21 cellular contexts compared by ENCODE assay signal in the genomic region with DNA sequence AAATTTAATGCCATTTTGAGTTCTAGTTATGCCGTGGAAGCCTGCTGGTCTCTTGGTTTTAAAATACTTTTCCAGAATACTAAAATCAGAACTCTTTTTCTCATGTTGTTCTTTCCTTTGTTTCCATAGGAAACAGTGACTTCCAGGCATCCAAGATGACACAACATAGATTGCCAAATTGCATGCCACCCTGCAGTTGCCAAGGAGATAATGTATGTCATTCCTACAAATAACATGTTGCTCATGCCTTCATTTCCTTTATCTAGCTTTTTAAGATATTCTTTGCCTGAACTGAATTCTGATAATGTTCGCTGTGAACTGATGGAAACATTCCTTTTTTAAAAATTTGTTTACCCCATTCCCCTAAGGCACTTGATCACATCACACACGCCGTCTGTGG. TPM values are rescaled to one million over a fixed set of nuclear protein-coding genes. Genes with fewer than 3 reads are reported as not detected.
DNase-seq lines count a peak whose midpoint lies in the region; ATAC-seq, FAIRE-seq and TF ChIP-seq lines count a peak whose summit lies in the region.
"Had no signal": no experiment of that assay in that cellular context is flagged by ENCODE, and none has a peak within 500 bp of the region (broad histone marks: within the 10 kb centered on the region; RNA-seq: fewer than 3 reads in every experiment).

No MANE protein-coding gene starts in this region.

- H3K36me3 Mint-ChIP-seq in activated T-helper 2 cell treated with anti-CD3 and anti-CD28 coated beads, Interferon-gamma antibody, Interleukin-2, Interleukin-4, amounts not matched to agents 10 μg/mL and 5 μg/mL and 100 μg/mL, durations not matched to agents 14 hours and 24 hours and 36 hours (ENCODE audit: low read depth): no peaks in the 10 kb centered on the region
- H3K36me3 Mint-ChIP-seq in natural killer cell treated with Interleukin-12 subunit alpha and Interleukin-12 subunit beta and Interleukin-15 and Interleukin-18, amount 100 ng/mL, for 72 hours: no peaks in the 10 kb centered on the region
- H3K36me3 Mint-ChIP-seq: activated naive CD4-positive, alpha-beta T cell treated with anti-CD3 and anti-CD28 coated beads, Interleukin-2, amount 10 ng/mL, durations not matched to agents 7 days and 5 days; stimulated activated memory B cell treated with anti-CD40 and anti-IgM and Interleukin-4, amounts not matched to agents 10 μg/mL and 1 μg/mL and 100 μg/mL, for 72 hours had no signal

- peak overlapping the region; percentile 44 for H3K27ac ChIP-seq in left ventricle myocardium inferior (replicated peaks)
- H3K27ac ChIP-seq: left lung, spleen had no signal

- no peaks in the 10 kb centered on the region for H3K27me3 Mint-ChIP-seq in activated T-helper 2 cell treated with anti-CD3 and anti-CD28 coated beads, Interferon-gamma antibody, Interleukin-2, Interleukin-4, amounts not matched to agents 10 μg/mL and 5 μg/mL and 100 μg/mL, durations not matched to agents 14 hours and 24 hours and 36 hours (ENCODE audit: low read depth)
- peaks cover 19 to 25% of the 10 kb centered on the region in 2 donors for H3K27me3 Mint-ChIP-seq in natural killer cell treated with Interleukin-12 subunit alpha and Interleukin-12 subunit beta and Interleukin-15 and Interleukin-18, amount 100 ng/mL, for 72 hours
- H3K27me3 Mint-ChIP-seq: activated CD4-positive, alpha-beta T cell treated with anti-CD3 and anti-CD28 coated beads, Interleukin-2, amount 10 ng/mL, durations not matched to agents 24 days and 14 days; activated naive CD4-positive, alpha-beta T cell treated with anti-CD3 and anti-CD28 coated beads, Interleukin-2, amount 10 ng/mL, durations not matched to agents 7 days and 5 days; stimulated activated memory B cell treated with anti-CD40 and anti-IgM and Interleukin-4, amounts not matched to agents 10 μg/mL and 1 μg/mL and 100 μg/mL, for 72 hours had no signal

- H3K4me1 Mint-ChIP-seq in activated T-helper 2 cell treated with anti-CD3 and anti-CD28 coated beads, Interferon-gamma antibody, Interleukin-2, Interleukin-4, amounts not matched to agents 10 μg/mL and 5 μg/mL and 100 μg/mL, durations not matched to agents 14 hours and 24 hours and 36 hours (ENCODE audit: low read depth): no peaks in the 10 kb centered on the region
- H3K4me1 Mint-ChIP-seq in natural killer cell treated with Interleukin-12 subunit alpha and Interleukin-12 subunit beta and Interleukin-15 and Interleukin-18, amount 100 ng/mL, for 72 hours (ENCODE audit: low read depth in 2 of 2): no peaks in the 10 kb centered on the region
- H3K4me1 Mint-ChIP-seq: activated CD4-positive, alpha-beta T cell treated with anti-CD3 and anti-CD28 coated beads, Interleukin-2, amount 10 ng/mL, durations not matched to agents 24 days and 14 days; activated naive CD4-positive, alpha-beta T cell treated with anti-CD3 and anti-CD28 coated beads, Interleukin-2, amount 10 ng/mL, durations not matched to agents 7 days and 5 days; stimulated activated memory B cell treated with anti-CD40 and anti-IgM and Interleukin-4, amounts not matched to agents 10 μg/mL and 1 μg/mL and 100 μg/mL, for 72 hours had no signal

- peaks cover 34% of the 10 kb centered on the region for H3K4me1 ChIP-seq in left ventricle myocardium inferior
- peaks cover 32% of the 10 kb centered on the region for H3K4me1 ChIP-seq in BE2C
- H3K4me1 ChIP-seq: left lung, spleen had no signal

- no peak for FAIRE-seq in bronchial epithelial cell (lab: Jason Lieb, UNC)
- FAIRE-seq: TTC549 had no signal

- DNase-seq in left ventricle myocardium inferior (no peak), Right ventricle myocardium inferior (ENCODE audit: missing footprints) (no peak), bronchial epithelial cell (ENCODE audit: low read depth) (peak; percentile 8), foreskin melanocyte (peak; percentile 26), BE2C (no peak), NCI-H69 (lab: John Stamatoyannopoulos, UW) (no peak)
- no peak for DNase-seq in activated T-helper 2 cell treated with anti-CD3 and anti-CD28 coated beads, Interferon-gamma antibody, Interleukin-2, Interleukin-4, amounts not matched to agents 10 μg/mL and 5 μg/mL and 100 μg/mL, durations not matched to agents 14 hours and 24 hours and 36 hours (ENCODE audit: low spot score)
- no peak for DNase-seq in natural killer cell treated with Interleukin-12 subunit alpha and Interleukin-12 subunit beta and Interleukin-15 and Interleukin-18, amount 100 ng/mL, for 72 hours (ENCODE audit: low spot score)
- DNase-seq: activated CD4-positive, alpha-beta T cell treated with anti-CD3 and anti-CD28 coated beads, Interleukin-2, amount 10 ng/mL, durations not matched to agents 24 days and 14 days; activated naive CD4-positive, alpha-beta T cell treated with anti-CD3 and anti-CD28 coated beads, Interleukin-2, amount 10 ng/mL, durations not matched to agents 7 days and 5 days; COR-L47; left lung; NCI-H2029; NCI-H510A treated with DMSO at 0.1 percent for 48 hours; spleen had no signal

- no peaks in the 10 kb centered on the region for H3K36me3 ChIP-seq in left ventricle myocardium inferior
- no peaks in the 10 kb centered on the region for H3K36me3 ChIP-seq in bronchial epithelial cell (ENCODE audit: control insufficient read depth, insufficient read depth, low read length)
- H3K36me3 ChIP-seq in BE2C: no peaks in the 10 kb centered on the region
- H3K36me3 ChIP-seq: left lung, spleen had no signal

- no peak overlapping the region for H3K27ac Mint-ChIP-seq in activated T-helper 2 cell treated with anti-CD3 and anti-CD28 coated beads, Interferon-gamma antibody, Interleukin-2, Interleukin-4, amounts not matched to agents 10 μg/mL and 5 μg/mL and 100 μg/mL, durations not matched to agents 14 hours and 24 hours and 36 hours
- H3K27ac Mint-ChIP-seq in natural killer cell treated with Interleukin-12 subunit alpha and Interleukin-12 subunit beta and Interleukin-15 and Interleukin-18, amount 100 ng/mL, for 72 hours: no peak overlapping the region
- H3K27ac Mint-ChIP-seq: activated CD4-positive, alpha-beta T cell treated with anti-CD3 and anti-CD28 coated beads, Interleukin-2, amount 10 ng/mL, durations not matched to agents 24 days and 14 days; activated naive CD4-positive, alpha-beta T cell treated with anti-CD3 and anti-CD28 coated beads, Interleukin-2, amount 10 ng/mL, durations not matched to agents 7 days and 5 days; stimulated activated memory B cell treated with anti-CD40 and anti-IgM and Interleukin-4, amounts not matched to agents 10 μg/mL and 1 μg/mL and 100 μg/mL, for 72 hours had no signal

- TF ChIP-seq CTCF in left ventricle myocardium inferior (IDR thresholded peaks at IDR 0.05; ENCODE audit: borderline replicate concordance): no peak
- TF ChIP-seq CTCF in bronchial epithelial cell (IDR thresholded peaks at IDR 0.05; ENCODE audit: insufficient read depth, low read length, severe bottlenecking): no peak
- no peak for TF ChIP-seq CTCF in BE2C (IDR thresholded peaks at IDR 0.05; ENCODE audit: low read depth, low read length)

- no peak for ATAC-seq in Right ventricle myocardium inferior
- no peak for ATAC-seq in natural killer cell treated with Interleukin-12 subunit alpha and Interleukin-12 subunit beta and Interleukin-15 and Interleukin-18, amount 100 ng/mL, for 72 hours
- ATAC-seq: HCT116; left lung; stimulated activated memory B cell treated with anti-CD40 and anti-IgM and Interleukin-4, amounts not matched to agents 10 μg/mL and 1 μg/mL and 100 μg/mL, for 72 hours had no signal

- no peaks in the 10 kb centered on the region for H3K9me3 ChIP-seq in left ventricle myocardium inferior (replicated peaks)
- no peaks in the 10 kb centered on the region for H3K9me3 ChIP-seq in BE2C
- H3K9me3 ChIP-seq: left lung, spleen had no signal

- intact Hi-C loops in left ventricle myocardium inferior (cut with micrococcal nuclease): no loop called here
- intact Hi-C loops in Right ventricle myocardium inferior (cut with DNase I): loop anchor here (5.0 kb wide), 1 partner anchor 45 kb away; the partner anchor contains the start of gene GABRA4
- intact Hi-C loops in activated T-helper 2 cell treated with anti-CD3 and anti-CD28 coated beads, Interferon-gamma antibody, Interleukin-2, Interleukin-4, amounts not matched to agents 10 μg/mL and 5 μg/mL and 100 μg/mL, durations not matched to agents 14 hours and 24 hours and 36 hours (cut with micrococcal nuclease): no loop called here

- no peak overlapping the region for H3K4me3 ChIP-seq in left ventricle myocardium inferior
- no peak overlapping the region for H3K4me3 ChIP-seq in bronchial epithelial cell (ENCODE audit: low read depth, low read length)
- no peak overlapping the region for H3K4me3 ChIP-seq in BE2C (ENCODE audit: low read depth, low read length)
- H3K4me3 ChIP-seq: left lung, spleen had no signal

- H3K27me3 ChIP-seq in left ventricle myocardium inferior (ENCODE audit: low read depth) (no peaks in the 10 kb centered on the region), bronchial epithelial cell (ENCODE audit: control insufficient read depth, insufficient read depth, low read length) (no peaks in the 10 kb centered on the region), BE2C (no peaks in the 10 kb centered on the region)
- H3K27me3 ChIP-seq: spleen had no signal

- no peaks in the 10 kb centered on the region for H3K9me3 Mint-ChIP-seq in activated T-helper 2 cell treated with anti-CD3 and anti-CD28 coated beads, Interferon-gamma antibody, Interleukin-2, Interleukin-4, amounts not matched to agents 10 μg/mL and 5 μg/mL and 100 μg/mL, durations not matched to agents 14 hours and 24 hours and 36 hours
- H3K9me3 Mint-ChIP-seq in natural killer cell treated with Interleukin-12 subunit alpha and Interleukin-12 subunit beta and Interleukin-15 and Interleukin-18, amount 100 ng/mL, for 72 hours: no peaks in the 10 kb centered on the region
- H3K9me3 Mint-ChIP-seq: activated CD4-positive, alpha-beta T cell treated with anti-CD3 and anti-CD28 coated beads, Interleukin-2, amount 10 ng/mL, durations not matched to agents 24 days and 14 days; activated naive CD4-positive, alpha-beta T cell treated with anti-CD3 and anti-CD28 coated beads, Interleukin-2, amount 10 ng/mL, durations not matched to agents 7 days and 5 days; stimulated activated memory B cell treated with anti-CD40 and anti-IgM and Interleukin-4, amounts not matched to agents 10 μg/mL and 1 μg/mL and 100 μg/mL, for 72 hours had no signal

- H3K4me3 Mint-ChIP-seq in activated T-helper 2 cell treated with anti-CD3 and anti-CD28 coated beads, Interferon-gamma antibody, Interleukin-2, Interleukin-4, amounts not matched to agents 10 μg/mL and 5 μg/mL and 100 μg/mL, durations not matched to agents 14 hours and 24 hours and 36 hours (ENCODE audit: low read depth): no peak overlapping the region
- no peak overlapping the region for H3K4me3 Mint-ChIP-seq in natural killer cell treated with Interleukin-12 subunit alpha and Interleukin-12 subunit beta and Interleukin-15 and Interleukin-18, amount 100 ng/mL, for 72 hours
- H3K4me3 Mint-ChIP-seq: activated CD4-positive, alpha-beta T cell treated with anti-CD3 and anti-CD28 coated beads, Interleukin-2, amount 10 ng/mL, durations not matched to agents 24 days and 14 days; activated naive CD4-positive, alpha-beta T cell treated with anti-CD3 and anti-CD28 coated beads, Interleukin-2, amount 10 ng/mL, durations not matched to agents 7 days and 5 days; stimulated activated memory B cell treated with anti-CD40 and anti-IgM and Interleukin-4, amounts not matched to agents 10 μg/mL and 1 μg/mL and 100 μg/mL, for 72 hours had no signal

RNA-seq across cellular contexts. Expression of gene COX7B2, which starts 37.9 kb away (rescaled TPM):
- not detected for total RNA-seq in left ventricle myocardium inferior
- total RNA-seq in Right ventricle myocardium inferior: not detected
- total RNA-seq in bronchial epithelial cell: not detected in 2 replicates
- not detected for polyA plus RNA-seq in BE2C (2012; ENCODE audit: insufficient read depth, insufficient read length, low read depth)
- total RNA-seq in activated T-helper 2 cell treated with anti-CD3 and anti-CD28 coated beads, Interferon-gamma antibody, Interleukin-2, Interleukin-4, amounts not matched to agents 10 μg/mL and 5 μg/mL and 100 μg/mL, durations not matched to agents 14 hours and 24 hours and 36 hours: not detected in 2 replicates
- not detected for total RNA-seq in natural killer cell treated with Interleukin-12 subunit alpha and Interleukin-12 subunit beta and Interleukin-15 and Interleukin-18, amount 100 ng/mL, for 72 hours
- total RNA-seq: activated CD4-positive, alpha-beta T cell treated with anti-CD3 and anti-CD28 coated beads, Interleukin-2, amount 10 ng/mL, durations not matched to agents 24 days and 14 days; left lung; spleen; ureter had no signal
- polyA plus RNA-seq: AG04450, spleen had no signal

RNA-seq across cellular contexts. Expression of gene GABRA4, which starts 46.5 kb away (rescaled TPM):
- 33.7 TPM for total RNA-seq in left ventricle myocardium inferior
- 3.8 TPM for total RNA-seq in Right ventricle myocardium inferior
- total RNA-seq in bronchial epithelial cell: not detected in 2 replicates
- 17.5 TPM for polyA plus RNA-seq in BE2C (2012; ENCODE audit: insufficient read depth, insufficient read length, low read depth)
- total RNA-seq in activated T-helper 2 cell treated with anti-CD3 and anti-CD28 coated beads, Interferon-gamma antibody, Interleukin-2, Interleukin-4, amounts not matched to agents 10 μg/mL and 5 μg/mL and 100 μg/mL, durations not matched to agents 14 hours and 24 hours and 36 hours: not detected in 2 replicates
- not detected for total RNA-seq in natural killer cell treated with Interleukin-12 subunit alpha and Interleukin-12 subunit beta and Interleukin-15 and Interleukin-18, amount 100 ng/mL, for 72 hours
- total RNA-seq: activated CD4-positive, alpha-beta T cell treated with anti-CD3 and anti-CD28 coated beads, Interleukin-2, amount 10 ng/mL, durations not matched to agents 24 days and 14 days; left lung; SK-MEL-5; ureter had no signal

Comparison
In these comparisons a context has a peak if more than half of its experiments do, and no peak if none do; other contexts are left out.
1. DNase-seq: peak in bronchial epithelial cell (single experiment) and foreskin melanocyte (single experiment); none in left ventricle myocardium inferior (single experiment), Right ventricle myocardium inferior (single experiment), BE2C (single experiment), activated T-helper 2 cell treated with anti-CD3 and anti-CD28 coated beads, Interferon-gamma antibody, Interleukin-2, Interleukin-4, amounts not matched to agents 10 μg/mL and 5 μg/mL and 100 μg/mL, durations not matched to agents 14 hours and 24 hours and 36 hours (single experiment), NCI-H69 (single experiment) and natural killer cell treated with Interleukin-12 subunit alpha and Interleukin-12 subunit beta and Interleukin-15 and Interleukin-18, amount 100 ng/mL, for 72 hours (single experiment).